14 cellular contexts compared by ENCODE assay signal in genomic region chr9:94553029-94553938, GRCh38. TPM values are rescaled to one million over a fixed set of nuclear protein-coding genes. Genes with fewer than 3 reads are reported as not detected.
A peak's percentile ranks its signal among the peaks of the same experiment; 100 is the strongest.
DNase-seq lines count a peak whose midpoint lies in the region; ATAC-seq and TF ChIP-seq lines count a peak whose summit lies in the region.
"Had no signal": no experiment of that assay in that cellular context is flagged by ENCODE, and none has a peak within 500 bp of the region (broad histone marks: within the 10 kb centered on the region; RNA-seq: fewer than 3 reads in every experiment).

No MANE protein-coding gene starts in this region.

- H3K9me3 ChIP-seq in IMR-90 (ENCODE audit: control insufficient read depth, insufficient read depth, low read length) = no peaks in the 10 kb centered on the region
- no peaks in the 10 kb centered on the region for H3K9me3 ChIP-seq in mucosa of descending colon
- H3K9me3 ChIP-seq: heart right ventricle had no signal

- no peak overlapping the region for H3K4ac ChIP-seq in IMR-90 (ENCODE audit: low read depth, low read length)

- DNase-seq in Caki2 (ENCODE audit: low read depth) (peak; percentile 67), IMR-90 (no peak), mucosa of descending colon (peak; percentile 65 to 78 (median 76)), NCI-H345 (lab: John Stamatoyannopoulos, UW) (no peak), mesenteric fat pad (ENCODE audit: low spot score) (no peak), iPS-NIHi7 (ENCODE audit: extremely low spot score) (no peak)
- DNase-seq: effector CD4-positive, alpha-beta T cell; heart right ventricle; NCI-H2171; stimulated activated CD4-positive, alpha-beta T cell treated with anti-CD3 and anti-CD28 coated beads, Interleukin-12 subunit alpha, Interleukin-12 subunit beta, amount 100 ng/mL, for 4 hours; SW 1271 had no signal

- H3K4me3 ChIP-seq in IMR-90 (ENCODE audit: insufficient read depth, low read depth, low read length) (no peak overlapping the region), mucosa of descending colon (no peak overlapping the region)
- H3K4me3 ChIP-seq: GM12878, heart right ventricle had no signal

- no peak for TF ChIP-seq RAD21 in IMR-90 (IDR thresholded peaks at IDR 0.05; ENCODE audit: low read length)

- H3K4me1 ChIP-seq in IMR-90 (ENCODE audit: control insufficient read depth, insufficient read depth, low read length) = no peaks in the 10 kb centered on the region
- peaks cover 7% of the 10 kb centered on the region for H3K4me1 ChIP-seq in mucosa of descending colon (ENCODE audit: low read depth)
- H3K4me1 ChIP-seq: heart right ventricle had no signal

- no peak overlapping the region for H2AK9ac ChIP-seq in IMR-90 (replicated peaks; ENCODE audit: low read depth, low read length, poor library complexity)

- no peak overlapping the region for H2AK5ac ChIP-seq in IMR-90 (ENCODE audit: low read depth, low read length)

- H3K9me1 ChIP-seq in IMR-90 (ENCODE audit: insufficient read depth, low read length) = no peaks in the 10 kb centered on the region

- H3K4me2 ChIP-seq in IMR-90 (ENCODE audit: low read depth, low read length) = no peak overlapping the region

- H2BK15ac ChIP-seq in IMR-90 (ENCODE audit: low read depth, low read length) = no peak overlapping the region

- dilution Hi-C loops in IMR-90 (cut with HindIII; ENCODE audit: low sequenced_read_pairs, unreplicated experiment) = no loop called here

- WGBS in IMR-90 (ENCODE audit: extremely low coverage in 2 of 2, insufficient read length in 1 of 2), 2 experiments = 78% methylated on average over 5 of the region's 29 CpGs; no CpG with 5 or more reads in 1 of the 2 experiments

- no TSS peak for BruUV-seq in IMR-90 (replicated peaks; lab: Mats Ljungman, UMichigan)

- POLR2A ChIA-PET in IMR-90 (lab: Charles Lee; ENCODE audit: unreplicated experiment) = no interaction called here

- H4K20me1 ChIP-seq in IMR-90 (ENCODE audit: insufficient read depth, low read length) = no peaks in the 10 kb centered on the region

- no peak overlapping the region for H3K18ac ChIP-seq in IMR-90 (ENCODE audit: low read depth, low read length)

- intact Hi-C loops in IMR-90 (cut with micrococcal nuclease) = no loop called here
- intact Hi-C loops in mucosa of descending colon (cut with DNase I, micrococcal nuclease) = no loop called here

- no peak for ATAC-seq in IMR-90 (ENCODE audit: low read depth)
- peak; percentile 84 for ATAC-seq in mucosa of descending colon
- no peak for ATAC-seq in GM19351 (IDR thresholded peaks at IDR 0.05; ENCODE audit: unreplicated experiment)

- H2BK5ac ChIP-seq in IMR-90 (ENCODE audit: low read depth, low read length, poor library complexity, severe bottlenecking) = no peak overlapping the region

- no peaks in the 10 kb centered on the region for H3K36me3 ChIP-seq in IMR-90 (ENCODE audit: control insufficient read depth, insufficient read depth, low read length)
- H3K36me3 ChIP-seq in mucosa of descending colon (ENCODE audit: low read depth) = no peaks in the 10 kb centered on the region
- H3K36me3 ChIP-seq: heart right ventricle had no signal

- H4K91ac ChIP-seq in IMR-90 (ENCODE audit: insufficient read depth, low read depth, low read length) = no peak overlapping the region

- peak overlapping the region; percentile 5 for H2AFZ ChIP-seq in IMR-90 (replicated peaks; ENCODE audit: low read length, poor library complexity)

- H3K27ac ChIP-seq in IMR-90 (ENCODE audit: insufficient read depth, low read length) (no peak overlapping the region), VCaP (peak overlapping the region; percentile 91)
- H3K27ac ChIP-seq: heart right ventricle had no signal

- H4K5ac ChIP-seq in IMR-90 (ENCODE audit: low read depth, low read length) = no peak overlapping the region

- H3K14ac ChIP-seq in IMR-90 (replicated peaks; ENCODE audit: low read depth, low read length) = no peak overlapping the region

- in situ Hi-C loops in Caki2 (cut with HindIII; ENCODE audit: low pct_unique_long_range_greater_than_20kb, low sequenced_read_pairs) = no loop called here
- in situ Hi-C loops in IMR-90 (cut with MboI; ENCODE audit: low sequenced_read_pairs) = no loop called here

- no peak for TF ChIP-seq CTCF in IMR-90 (conservative IDR thresholded peaks at IDR 0.05; ENCODE audit: low read depth, low read length)
- peak; percentile 71 for TF ChIP-seq CTCF in VCaP (conservative IDR thresholded peaks at IDR 0.05)
- TF ChIP-seq CTCF in mucosa of descending colon (IDR thresholded peaks at IDR 0.05) = no peak

- no peak overlapping the region for H3K23ac ChIP-seq in IMR-90 (ENCODE audit: low read depth, low read length)

- no peak overlapping the region for H3K9ac ChIP-seq in IMR-90 (ENCODE audit: low read depth, low read length)

- TF ChIP-seq POLR2A in IMR-90 (IDR thresholded peaks at IDR 0.05; ENCODE audit: low read depth, low read length) = no peak

- H2BK120ac ChIP-seq in IMR-90 (ENCODE audit: low read depth, low read length) = no peak overlapping the region

- no peaks in the 10 kb centered on the region for H3K27me3 ChIP-seq in IMR-90 (ENCODE audit: control insufficient read depth, insufficient read depth, low read length)

- no peaks in the 10 kb centered on the region for H3K79me1 ChIP-seq in IMR-90 (ENCODE audit: low read depth in 1 of 2, low read length in 2 of 2)

- CTCF ChIA-PET in IMR-90 (lab: Yijun Ruan, JAX) = no interaction called here

- H2BK20ac ChIP-seq in IMR-90 (ENCODE audit: low read depth, low read length) = no peak overlapping the region

- no peak overlapping the region for H3K56ac ChIP-seq in IMR-90 (ENCODE audit: extremely low read depth, insufficient read depth, low read length)

- no peak overlapping the region for H4K8ac ChIP-seq in IMR-90 (ENCODE audit: low read depth in 2 of 2, low read length in 2 of 2)

TF ChIP-seq in IMR-90, 13 proteins besides CTCF, POLR2A, EP300 and RAD21:
- no peak for TF ChIP-seq RFX5 (IDR thresholded peaks at IDR 0.05; ENCODE audit: low read depth, low read length)
- no peak for TF ChIP-seq CHD1 (IDR thresholded peaks at IDR 0.05; ENCODE audit: low read depth, low read length)

RNA-seq across cellular contexts. Expression of gene PCAT7, which starts 1.6 kb away (rescaled TPM):
- total RNA-seq in Caki2 (2014; rRNA removed; shearing (Covaris generic); ENCODE audit: low replicate concordance) = 1.4 and 5.8 TPM in 2 replicates
- not detected in 2 replicates for total RNA-seq in IMR-90 (2012; rRNA removed)
- not detected in 2 replicates for polyA plus RNA-seq in IMR-90 (2012; rRNA removed)
- polyA plus RNA-seq in IMR-90 (2012; cell fraction: cytosol; rRNA removed) = not detected in 2 replicates
- not detected in 2 replicates for polyA plus RNA-seq in IMR-90 (2012; cell fraction: nucleus; rRNA removed; ENCODE audit: low replicate concordance)
- 1 to 10 TPM in 2 of 3 donors, under 1 TPM in 1; 0.60 to 2.2 (median 1.2) TPM for total RNA-seq in mucosa of descending colon
- total RNA-seq in mesenteric fat pad = not detected
- total RNA-seq: GM12878 had no signal
- polyA plus RNA-seq: heart right ventricle had no signal

RNA-seq across cellular contexts. Expression of gene FBP2, which starts 40.3 kb away (rescaled TPM):
- total RNA-seq in Caki2 (2014; rRNA removed; shearing (Covaris generic); ENCODE audit: low replicate concordance) = not detected in 2 replicates
- total RNA-seq in IMR-90 (2012; rRNA removed) = not detected in 2 replicates
- not detected in 2 replicates for polyA plus RNA-seq in IMR-90 (2012; rRNA removed)
- not detected in 2 replicates for polyA plus RNA-seq in IMR-90 (2012; cell fraction: cytosol; rRNA removed)
- polyA plus RNA-seq in IMR-90 (2012; cell fraction: nucleus; rRNA removed; ENCODE audit: low replicate concordance) = not detected in 2 replicates
- not detected for total RNA-seq in mucosa of descending colon
- total RNA-seq in mesenteric fat pad = not detected

Comparison
In these comparisons a context has a peak if more than half of its experiments do, and no peak if none do; other contexts are left out.
1. DNase-seq: peak in Caki2 (single experiment) and mucosa of descending colon (3 of 3); none in IMR-90 (single experiment), NCI-H345 (single experiment), mesenteric fat pad (single experiment) and iPS-NIHi7 (single experiment).